ENCODE assay signal across 8 cellular contexts in genomic region chr4:186719925-186720694, GRCh38. TPM values are rescaled to one million over a fixed set of nuclear protein-coding genes. Genes with fewer than 3 reads are reported as not detected.
DNase-seq lines count a peak whose midpoint lies in the region; ATAC-seq lines count a peak whose summit lies in the region.

No MANE protein-coding gene starts in this region.

- in situ Hi-C loops in Caki2 (cut with HindIII; ENCODE audit: low pct_unique_long_range_greater_than_20kb, low sequenced_read_pairs) = no loop called here

- ATAC-seq in HG03457 (IDR thresholded peaks at IDR 0.05; ENCODE audit: unreplicated experiment) (no peak), GM18520 (IDR thresholded peaks at IDR 0.05; ENCODE audit: unreplicated experiment) (no peak)

- peak; percentile 39 for DNase-seq in Caki2 (ENCODE audit: low read depth)
- DNase-seq in HT-29 (ENCODE audit: low spot score) = peak; percentile 48
- peak; percentile 82 for DNase-seq in amniotic epithelial cell (ENCODE audit: low read depth)
- DNase-seq in kidney tubule cell (ENCODE audit: low spot score) = peak; percentile 57
- no peak for DNase-seq in SIG-M5 (lab: John Stamatoyannopoulos, UW)
- no peak for DNase-seq in ecto neural progenitor cell (ENCODE audit: low spot score)

RNA-seq across cellular contexts. Expression of gene FAT1, which starts 3.5 kb away (rescaled TPM):
- 107 and 110 TPM in 2 replicates for total RNA-seq in Caki2 (2014; rRNA removed; shearing (Covaris generic); ENCODE audit: low replicate concordance)
- total RNA-seq in HT-29 (2014; rRNA removed; shearing (Covaris generic)) = 325 and 379 TPM in 2 replicates

Comparison
In these comparisons a context has a peak if more than half of its experiments do, and no peak if none do; other contexts are left out.
1. DNase-seq: peak in Caki2 (single experiment), HT-29 (single experiment), amniotic epithelial cell (single experiment) and kidney tubule cell (single experiment); none in SIG-M5 (single experiment) and ecto neural progenitor cell (single experiment).